8 cellular contexts compared by ENCODE assay signal in the genomic region with DNA sequence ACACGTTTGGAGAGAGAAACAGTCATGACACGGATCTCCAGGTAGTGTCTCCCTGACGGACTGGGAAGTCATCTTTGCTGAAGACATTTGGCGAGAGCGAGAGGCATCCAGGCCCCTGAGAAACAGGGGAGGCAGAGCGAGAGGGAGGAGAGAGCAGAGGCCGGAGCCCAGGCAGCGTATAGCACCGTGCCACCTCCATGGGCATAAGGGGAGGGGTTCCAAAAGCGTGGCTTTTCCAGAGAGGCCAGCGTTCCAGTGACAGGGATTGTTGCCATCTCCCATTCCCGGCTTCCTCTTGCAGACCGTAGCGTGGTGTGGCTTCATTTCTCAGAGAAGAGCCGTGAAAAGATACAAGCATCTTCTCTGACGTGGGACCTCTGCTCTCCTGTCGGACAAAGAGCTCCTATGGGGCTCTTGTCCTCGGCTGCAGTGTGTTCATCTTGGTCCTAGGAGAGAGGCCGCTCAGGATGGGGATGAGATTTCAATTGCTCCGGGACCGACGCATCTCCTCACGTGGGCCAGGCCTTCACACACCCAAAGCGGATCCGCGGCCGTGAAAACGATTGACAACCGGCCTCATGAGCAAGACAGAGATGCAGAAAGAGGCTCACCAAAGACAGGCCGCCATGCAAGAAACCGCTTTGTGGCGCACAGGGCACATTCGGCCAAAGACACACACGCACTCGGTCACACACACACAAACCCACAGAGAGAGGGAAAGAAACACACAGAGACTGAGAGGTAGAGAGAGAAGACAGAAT.
DNase-seq lines count a peak whose midpoint lies in the region; ATAC-seq and TF ChIP-seq lines count a peak whose summit lies in the region.
"Not testable (repeated sequence)": the region's sequence is repeated elsewhere in the genome, so short reads cannot be mapped to it uniquely, and the experiment has no call there.

No MANE protein-coding gene starts in this region.

- intact Hi-C loops in activated B cell treated with CpG ODN at 0.5 μM for 24 hours (cut with micrococcal nuclease); activated naive CD4-positive, alpha-beta T cell treated with anti-CD3 and anti-CD28 coated beads for 36 hours (cut with micrococcal nuclease): not testable (repeated sequence)
- intact Hi-C loops in dorsolateral prefrontal cortex (cut with DNase I): loop anchor here in 1 of 2 donors (5.0 kb wide), 1 partner anchor 120 kb away; no protein-coding TSS in a partner anchor

- H4K20me1 ChIP-seq in neural progenitor cell (ENCODE audit: low read depth): not testable (repeated sequence)

- peak; percentile 17 for DNase-seq in Ammon's horn (ENCODE audit: low spot score)
- peak; percentile 3 for DNase-seq in H7
- not testable (repeated sequence) for DNase-seq in activated B cell treated with CpG ODN at 0.5 μM for 24 hours; activated naive CD4-positive, alpha-beta T cell treated with anti-CD3 and anti-CD28 coated beads for 36 hours; naive B cell; neural progenitor cell (ENCODE audit: low spot score); type B pancreatic cell (ENCODE audit: extremely low spot score, unreplicated experiment)
- DNase-seq in dorsolateral prefrontal cortex: peak in 1 of 10 donors; percentile 35

- ATAC-seq in activated B cell treated with CpG ODN at 0.5 μM for 24 hours (ENCODE audit: low read depth); naive B cell (ENCODE audit: low read depth in 2 of 2): not testable (repeated sequence)

- not testable (repeated sequence) for H3K9me3 Mint-ChIP-seq in activated B cell treated with CpG ODN at 0.5 μM for 24 hours; activated naive CD4-positive, alpha-beta T cell treated with anti-CD3 and anti-CD28 coated beads for 36 hours; naive B cell; neural progenitor cell; type B pancreatic cell

- not testable (repeated sequence) for H3K27ac Mint-ChIP-seq in activated B cell treated with CpG ODN at 0.5 μM for 24 hours; activated naive CD4-positive, alpha-beta T cell treated with anti-CD3 and anti-CD28 coated beads for 36 hours; neural progenitor cell; type B pancreatic cell
- H3K27ac Mint-ChIP-seq in naive B cell: peak overlapping the region in 1 of 6 donors; percentile 16

- peak overlapping the region in 11 of 59 donors; percentile 7 to 80 (median 59) for H3K27ac ChIP-seq in dorsolateral prefrontal cortex
- H3K27ac ChIP-seq in neural progenitor cell: not testable (repeated sequence)

- not testable (repeated sequence) for H2AFZ ChIP-seq in neural progenitor cell (replicated peaks)

- H3K4me3 Mint-ChIP-seq in activated B cell treated with CpG ODN at 0.5 μM for 24 hours: peak overlapping the region; percentile 63
- peak overlapping the region; percentile 7 for H3K4me3 Mint-ChIP-seq in activated naive CD4-positive, alpha-beta T cell treated with anti-CD3 and anti-CD28 coated beads for 36 hours
- peak overlapping the region in 5 of 8 donors; percentile 1 to 86 (median 67) for H3K4me3 Mint-ChIP-seq in naive B cell
- peak overlapping the region; percentile 49 for H3K4me3 Mint-ChIP-seq in neural progenitor cell
- peak overlapping the region; percentile 54 for H3K4me3 Mint-ChIP-seq in type B pancreatic cell

- not testable (repeated sequence) for H3K36me3 Mint-ChIP-seq in activated B cell treated with CpG ODN at 0.5 μM for 24 hours (ENCODE audit: low read depth); activated naive CD4-positive, alpha-beta T cell treated with anti-CD3 and anti-CD28 coated beads for 36 hours (ENCODE audit: low read depth); neural progenitor cell; type B pancreatic cell
- peaks cover 0 to 15% of the 10 kb centered on the region in 2 donors for H3K36me3 Mint-ChIP-seq in naive B cell

- not testable (repeated sequence) for H3K36me3 ChIP-seq in H7 (replicated peaks; ENCODE audit: control insufficient read depth, insufficient read depth, low read length); neural progenitor cell

- not testable (repeated sequence) for H3K9me3 ChIP-seq in neural progenitor cell (ENCODE audit: low read depth)

- not testable (repeated sequence) for H3K4me1 ChIP-seq in neural progenitor cell

- H3K27me3 Mint-ChIP-seq in activated B cell treated with CpG ODN at 0.5 μM for 24 hours (peaks cover 49% of the 10 kb centered on the region), naive B cell (peaks cover 40 to 76% (median 72%) of the 10 kb centered on the region in 3 donors), neural progenitor cell (ENCODE audit: insufficient read depth, low read depth) (peaks cover 18% of the 10 kb centered on the region), type B pancreatic cell (peaks cover 75% of the 10 kb centered on the region)
- peaks cover 53% of the 10 kb centered on the region for H3K27me3 Mint-ChIP-seq in activated naive CD4-positive, alpha-beta T cell treated with anti-CD3 and anti-CD28 coated beads for 36 hours (ENCODE audit: low read depth)

- H3K4me2 ChIP-seq in neural progenitor cell: not testable (repeated sequence)

- H3K4me1 Mint-ChIP-seq in activated B cell treated with CpG ODN at 0.5 μM for 24 hours: peaks cover 25% of the 10 kb centered on the region
- H3K4me1 Mint-ChIP-seq in activated naive CD4-positive, alpha-beta T cell treated with anti-CD3 and anti-CD28 coated beads for 36 hours (ENCODE audit: low read depth): peaks cover 19% of the 10 kb centered on the region
- peaks cover 21 to 47% (median 26%) of the 10 kb centered on the region in 3 donors for H3K4me1 Mint-ChIP-seq in naive B cell
- H3K4me1 Mint-ChIP-seq in neural progenitor cell: peaks cover 34% of the 10 kb centered on the region
- peaks cover 15% of the 10 kb centered on the region for H3K4me1 Mint-ChIP-seq in type B pancreatic cell (ENCODE audit: unreplicated experiment)

- not testable (repeated sequence) for H3K9ac ChIP-seq in neural progenitor cell

- not testable (repeated sequence) for H3K4me3 ChIP-seq in H7 (ENCODE audit: insufficient read depth, low read depth, low read length); neural progenitor cell
- peak overlapping the region in 58 of 59 donors; percentile 46 to 90 (median 67) for H3K4me3 ChIP-seq in dorsolateral prefrontal cortex

- CTCF ChIA-PET in activated B cell treated with CpG ODN at 0.5 μM for 24 hours (lab: Charles Lee); activated naive CD4-positive, alpha-beta T cell treated with anti-CD3 and anti-CD28 coated beads for 36 hours (lab: Charles Lee): not testable (repeated sequence)

- not testable (repeated sequence) for TF ChIP-seq CTCF in activated B cell treated with CpG ODN at 0.5 μM for 24 hours (IDR thresholded peaks at IDR 0.05); dorsolateral prefrontal cortex (IDR thresholded peaks at IDR 0.05 in 54 of 56, conservative IDR thresholded peaks at IDR 0.05 in 2 of 56; ENCODE audit: low read depth in 1 of 56, partially characterized antibody in 56 of 56); neural progenitor cell (IDR thresholded peaks at IDR 0.05); type B pancreatic cell (conservative IDR thresholded peaks at IDR 0.05)

- H3F3A ChIP-seq in neural progenitor cell (ENCODE audit: low read depth): not testable (repeated sequence)

- H3K27me3 ChIP-seq in H7 (ENCODE audit: control insufficient read depth, insufficient read depth, low read length): peaks cover 73% of the 10 kb centered on the region
- not testable (repeated sequence) for H3K27me3 ChIP-seq in dorsolateral prefrontal cortex
- peaks cover 95% of the 10 kb centered on the region for H3K27me3 ChIP-seq in neural progenitor cell

- POLR2A ChIA-PET in activated B cell treated with CpG ODN at 0.5 μM for 24 hours (lab: Charles Lee): not testable (repeated sequence)

- H3K79me2 ChIP-seq in neural progenitor cell (ENCODE audit: low read depth): not testable (repeated sequence)

Comparison
In these comparisons a context has a peak if more than half of its experiments do, and no peak if none do; other contexts are left out.
1. H3K4me3 Mint-ChIP-seq: peak in every context shown above with its lines; median percentile 67 in naive B cell; 63 in activated B cell treated with CpG ODN at 0.5 μM for 24 hours; 54 in type B pancreatic cell; 49 in neural progenitor cell; 7 in activated naive CD4-positive, alpha-beta T cell treated with anti-CD3 and anti-CD28 coated beads for 36 hours.